Comparison of ENCODE assay signal across 22 cellular contexts in the genomic region with DNA sequence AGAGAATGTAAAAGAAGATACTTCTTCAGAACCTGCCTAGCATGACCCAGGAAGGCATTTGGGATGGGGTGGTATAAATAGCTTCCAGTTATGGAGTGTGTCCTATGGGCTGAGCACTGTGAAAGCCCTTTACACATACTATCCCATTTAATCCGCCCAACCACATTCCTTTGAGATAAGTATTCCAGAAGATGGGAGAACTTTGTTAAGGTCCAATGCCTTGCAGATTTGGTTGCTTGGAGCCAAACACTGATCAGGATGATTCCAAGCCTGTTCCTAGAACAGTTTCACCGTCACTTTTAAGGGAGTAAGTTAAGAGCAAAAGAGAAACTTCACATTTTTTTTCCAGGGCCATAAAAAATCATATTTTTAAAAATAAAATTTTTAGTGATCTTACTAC.
"Had no signal": no experiment of that assay in that cellular context is flagged by ENCODE, and none has a peak within 500 bp of the region (broad histone marks: within the 10 kb centered on the region; RNA-seq: fewer than 3 reads in every experiment).

No MANE protein-coding gene starts in this region.

- H3K27me3 Mint-ChIP-seq: activated naive CD8-positive, alpha-beta T cell; effector memory CD8-positive, alpha-beta T cell had no signal

- H3K4me1 Mint-ChIP-seq: brain had no signal

- H3K4me3 ChIP-seq: cardiac muscle cell, testis, transverse colon had no signal

- DNase-seq: activated CD4-positive, alpha-beta T cell treated with anti-CD3 and anti-CD28 coated beads for 4 hours; activated CD4-positive, alpha-beta T cell treated with anti-CD3 and anti-CD28 coated beads, Interleukin-2, amount 50 U/mL, for 4 hours; activated effector memory CD4-positive, alpha-beta T cell treated with Interleukin-2 at 50 U/mL for 16 hours; activated naive CD4-positive, alpha-beta T cell treated with Interleukin-2 at 50 U/mL for 16 hours; aorta; cortex of kidney; effector memory CD8-positive, alpha-beta T cell; erythroblast; foreskin keratinocyte; mammary epithelial cell; stimulated activated CD4-positive, alpha-beta T cell treated with anti-CD3 and anti-CD28 coated beads, Interleukin-15, amount 100 ng/mL, for 24 hours; stimulated activated CD4-positive, alpha-beta T cell treated with anti-CD3 and anti-CD28 coated beads, Interleukin-2, amount 100 ng/mL, for 24 hours; stimulated activated naive CD4-positive, alpha-beta T cell; T-helper 9 cell; testis; transverse colon had no signal

- H3K27ac Mint-ChIP-seq: activated naive CD8-positive, alpha-beta T cell; effector memory CD8-positive, alpha-beta T cell had no signal

- H3K4me1 ChIP-seq: foreskin keratinocyte, testis, transverse colon had no signal

- H3K4me3 Mint-ChIP-seq: activated naive CD8-positive, alpha-beta T cell; brain; effector memory CD8-positive, alpha-beta T cell; nephron had no signal

- H3K9me3 Mint-ChIP-seq: brain; effector memory CD8-positive, alpha-beta T cell; nephron had no signal

- H3K36me3 Mint-ChIP-seq: activated naive CD8-positive, alpha-beta T cell; brain had no signal

- H3K9me3 ChIP-seq: neutrophil, testis, transverse colon had no signal

- H3K27me3 ChIP-seq: cardiac muscle cell, neutrophil, testis, transverse colon had no signal

- ATAC-seq: effector memory CD8-positive, alpha-beta T cell; foreskin keratinocyte had no signal

- H3K27ac ChIP-seq: cardiac muscle cell, foreskin keratinocyte, neutrophil, transverse colon, VCaP had no signal

- H3K36me3 ChIP-seq: cardiac muscle cell, neutrophil, transverse colon had no signal
